ENCODE assay signal across 16 cellular contexts in genomic region chr21:33661146-33661545, GRCh38.
"Had no signal": no experiment of that assay in that cellular context is flagged by ENCODE, and none has a peak within 500 bp of the region (broad histone marks: within the 10 kb centered on the region; RNA-seq: fewer than 3 reads in every experiment).

No MANE protein-coding gene starts in this region.

- H3K27ac Mint-ChIP-seq: activated naive CD8-positive, alpha-beta T cell treated with anti-CD3 and anti-CD28 coated beads, Interleukin-2, amount 10 ng/mL, durations not matched to agents 7 days and 5 days; stimulated activated naive B cell treated with anti-CD40 and anti-IgM and Interleukin-4, amounts not matched to agents 10 μg/mL and 1 μg/mL and 100 μg/mL, for 72 hours; T-cell had no signal

- H3K4me3 ChIP-seq: hepatocyte, transverse colon had no signal

- H3K4me1 Mint-ChIP-seq: T-cell had no signal

- H3K27ac ChIP-seq: brain microvascular endothelial cell, transverse colon had no signal

- H3K36me3 Mint-ChIP-seq: stimulated activated naive B cell treated with anti-CD40 and anti-IgM and Interleukin-4, amounts not matched to agents 10 μg/mL and 1 μg/mL and 100 μg/mL, for 72 hours; T-cell had no signal

- ATAC-seq: activated CD4-positive, CD25-positive, alpha-beta regulatory T cell treated with anti-CD3 and anti-CD28 coated beads, Interleukin-2, amount 50 U/mL, for 24 hours; stimulated activated naive B cell treated with anti-CD40 and anti-IgM and Interleukin-4, amounts not matched to agents 10 μg/mL and 1 μg/mL and 100 μg/mL, for 72 hours; T-cell had no signal

- H3K4me2 ChIP-seq: hepatocyte had no signal

- DNase-seq: activated naive CD4-positive, alpha-beta T cell; activated naive CD8-positive, alpha-beta T cell treated with anti-CD3 and anti-CD28 coated beads, Interleukin-2, amount 10 ng/mL, durations not matched to agents 7 days and 5 days; anterior cingulate cortex; brain microvascular endothelial cell; cerebellar nuclear complex; effector memory CD4-positive, alpha-beta T cell; erythroblast; occipital lobe; stimulated activated CD4-positive, alpha-beta T cell treated with anti-CD3 and anti-CD28 coated beads, Interleukin-2, amount 100 ng/mL, for 48 hours; stimulated activated naive B cell treated with anti-CD40 and anti-IgM and Interleukin-4, amounts not matched to agents 10 μg/mL and 1 μg/mL and 100 μg/mL, for 72 hours; T-cell; T-helper 9 cell; transverse colon had no signal

- H3K4me3 Mint-ChIP-seq: activated naive CD8-positive, alpha-beta T cell treated with anti-CD3 and anti-CD28 coated beads, Interleukin-2, amount 10 ng/mL, durations not matched to agents 7 days and 5 days; nephron; stimulated activated naive B cell treated with anti-CD40 and anti-IgM and Interleukin-4, amounts not matched to agents 10 μg/mL and 1 μg/mL and 100 μg/mL, for 72 hours; T-cell had no signal

- H2AFZ ChIP-seq: hepatocyte had no signal

- H3K9me3 Mint-ChIP-seq: activated naive CD8-positive, alpha-beta T cell treated with anti-CD3 and anti-CD28 coated beads, Interleukin-2, amount 10 ng/mL, durations not matched to agents 7 days and 5 days; stimulated activated naive B cell treated with anti-CD40 and anti-IgM and Interleukin-4, amounts not matched to agents 10 μg/mL and 1 μg/mL and 100 μg/mL, for 72 hours had no signal

- H3K36me3 ChIP-seq: transverse colon had no signal

- H3K27me3 ChIP-seq: brain microvascular endothelial cell, hepatocyte, transverse colon had no signal

- H3K9me3 ChIP-seq: transverse colon had no signal
